In genomic region chr16:69522732-69523404, GRCh38 we compare ENCODE assay signal across 15 cellular contexts. TPM values are rescaled to one million over a fixed set of nuclear protein-coding genes. Genes with fewer than 3 reads are reported as not detected.
DNase-seq lines count a peak whose midpoint lies in the region; ATAC-seq and TF ChIP-seq lines count a peak whose summit lies in the region.
"Had no signal": no experiment of that assay in that cellular context is flagged by ENCODE, and none has a peak within 500 bp of the region (broad histone marks: within the 10 kb centered on the region; RNA-seq: fewer than 3 reads in every experiment).

No MANE protein-coding gene starts in this region.

- DNase-seq in A172 (ENCODE audit: low spot score) (peak; percentile 75), ELR (ENCODE audit: low read depth) (peak; percentile 32), NB4 (ENCODE audit: low read depth) (peak; percentile 57), endodermal cell (peak; percentile 67), AG20443 (ENCODE audit: low spot score) (no peak), hippocampal formation (lab: John Stamatoyannopoulos, UW) (no peak)
- DNase-seq: brain microvascular endothelial cell; CD8-positive, alpha-beta memory T cell; kidney glomerular epithelial cell; NCI-H774; stimulated activated CD4-positive, alpha-beta T cell treated with anti-CD3 and anti-CD28 coated beads, Interleukin-2, amount 100 ng/mL, for 48 hours; substantia nigra had no signal

- H3K36me3 Mint-ChIP-seq in endodermal cell (ENCODE audit: low read depth) = no peaks in the 10 kb centered on the region
- H3K36me3 Mint-ChIP-seq: CD8-positive, alpha-beta memory T cell had no signal

- H3K9me3 ChIP-seq in endodermal cell (ENCODE audit: control insufficient read depth, low read length) = peaks cover 5% of the 10 kb centered on the region

- ATAC-seq in HG03565 (IDR thresholded peaks at IDR 0.05; ENCODE audit: unreplicated experiment) = no peak
- ATAC-seq in GM18511 (IDR thresholded peaks at IDR 0.05; ENCODE audit: unreplicated experiment) = no peak

- no peak for TF ChIP-seq POLR2A in NB4 (IDR thresholded peaks at IDR 0.05; ENCODE audit: extremely low read depth, insufficient read length)

- TF ChIP-seq CTCF in NB4 (IDR thresholded peaks at IDR 0.05; ENCODE audit: low read depth, low read length) (no peak), endodermal cell (conservative IDR thresholded peaks at IDR 0.05) (no peak)

- H3K27ac Mint-ChIP-seq in endodermal cell = no peak overlapping the region

- H3K27me3 Mint-ChIP-seq in endodermal cell (ENCODE audit: insufficient read depth) = no peaks in the 10 kb centered on the region
- H3K27me3 Mint-ChIP-seq: CD8-positive, alpha-beta memory T cell had no signal

- H3K4me3 Mint-ChIP-seq in endodermal cell = no peak overlapping the region
- H3K4me3 Mint-ChIP-seq: CD8-positive, alpha-beta memory T cell had no signal

- H3K4me1 ChIP-seq in endodermal cell (ENCODE audit: control insufficient read depth, insufficient read depth, low read length) = peaks cover 12% of the 10 kb centered on the region

- H3K9me3 Mint-ChIP-seq in endodermal cell = no peaks in the 10 kb centered on the region
- H3K9me3 Mint-ChIP-seq: CD8-positive, alpha-beta memory T cell had no signal

- no peak overlapping the region for H3K27ac ChIP-seq in endodermal cell (ENCODE audit: low read depth, low read length)
- H3K27ac ChIP-seq: brain microvascular endothelial cell, epithelial cell of prostate had no signal

- H3K4me3 ChIP-seq in NB4 (ENCODE audit: low read depth, low read length) (no peak overlapping the region), endodermal cell (ENCODE audit: low read length) (peak overlapping the region; percentile 0)

- peaks cover 38% of the 10 kb centered on the region for H3K4me1 Mint-ChIP-seq in endodermal cell

- no peaks in the 10 kb centered on the region for H3K27me3 ChIP-seq in endodermal cell (ENCODE audit: control insufficient read depth, insufficient read depth, low read length, poor library complexity, severe bottlenecking)
- H3K27me3 ChIP-seq: brain microvascular endothelial cell had no signal

- WGBS in endodermal cell (ENCODE audit: insufficient coverage in 1 of 2, insufficient read length in 1 of 2), 2 experiments = 93 to 96% methylated on average over 7 of the region's 7 CpGs

- H3K36me3 ChIP-seq in endodermal cell (ENCODE audit: control insufficient read depth, insufficient read depth, low read length) = no peaks in the 10 kb centered on the region
- H3K36me3 ChIP-seq: brain microvascular endothelial cell had no signal

- H3K9ac ChIP-seq in endodermal cell (ENCODE audit: extremely low read depth, low read length, poor library complexity, severe bottlenecking) = no peak overlapping the region

RNA-seq across cellular contexts. Expression of gene NFAT5, which starts 42.9 kb away (rescaled TPM):
- 7.7 and 11.1 TPM in 2 replicates for total RNA-seq in A172 (2014; rRNA removed; shearing (Covaris generic))
- 10 to 100 TPM; 38.8 to 40.3 TPM for total RNA-seq in endodermal cell
- 16.0 TPM for polyA plus RNA-seq in endodermal cell (2013, experiment 1 of 2)
- 18.5 TPM for polyA plus RNA-seq in endodermal cell (2013, experiment 2 of 2)

Comparison
In these comparisons a context has a peak if more than half of its experiments do, and no peak if none do; other contexts are left out.
1. DNase-seq: peak in A172 (single experiment), ELR (single experiment), NB4 (single experiment) and endodermal cell (single experiment); none in AG20443 (single experiment) and hippocampal formation (0 of 2).